ENCODE assay signal across 1 cellular context in genomic region chr18:63823516-63824219, GRCh38.
TF ChIP-seq lines count a peak whose summit lies in the region.

No MANE protein-coding gene starts in this region.

TF ChIP-seq in liver, 16 proteins besides CTCF, POLR2A, EP300 and RAD21 (continued from another document):
- TF ChIP-seq ZBTB33 (IDR thresholded peaks at IDR 0.05) (no peak), SP1 (IDR thresholded peaks at IDR 0.05) (no peak), FOXA2 (IDR thresholded peaks at IDR 0.05) (no peak)
